ENCODE assay signal across 28 cellular contexts in genomic region chr15:57948554-57949289, GRCh38.
"Had no signal": no experiment of that assay in that cellular context is flagged by ENCODE, and none has a peak within 500 bp of the region (broad histone marks: within the 10 kb centered on the region; RNA-seq: fewer than 3 reads in every experiment).

No MANE protein-coding gene starts in this region.

- H3K27ac ChIP-seq: body of pancreas, foreskin keratinocyte, gastrocnemius medialis, VCaP had no signal

- DNase-seq: activated CD4-positive, alpha-beta T cell treated with anti-CD3 and anti-CD28 coated beads for 1 hour; activated CD4-positive, alpha-beta T cell treated with anti-CD3 and anti-CD28 coated beads for 48 hours; activated CD4-positive, alpha-beta T cell treated with anti-CD3 and anti-CD28 coated beads, Interleukin-2, amount 50 U/mL, for 1 hour; activated CD4-positive, alpha-beta T cell treated with anti-CD3 and anti-CD28 coated beads, Interleukin-2, amount 50 U/mL, for 48 hours; activated CD8-positive, alpha-beta memory T cell treated with anti-CD3 and anti-CD28 coated beads for 24 hours; activated CD8-positive, alpha-beta T cell treated with anti-CD3 and anti-CD28 coated beads for 36 hours; activated effector memory CD4-positive, alpha-beta T cell treated with Interleukin-2 at 50 U/mL for 16 hours; activated gamma-delta T cell treated with Interleukin-2 at 50 U/mL for 16 hours; activated naive CD4-positive, alpha-beta T cell treated with anti-CD3 and anti-CD28 coated beads, Interleukin-2, amount 50 U/mL, for 16 hours; activated naive CD4-positive, alpha-beta T cell treated with Interleukin-2 at 50 U/mL for 16 hours; activated T-cell treated with anti-CD3 and anti-CD28 coated beads, Interleukin-2, amount 50 U/mL, for 4 hours; amygdala; body of pancreas; caudate nucleus; cortex of kidney; effector CD4-positive, alpha-beta T cell; effector memory CD8-positive, alpha-beta T cell; foreskin keratinocyte; glutamatergic neuron; hypothalamus; T-helper 2 cell had no signal

- H3K4me3 ChIP-seq: body of pancreas, gastrocnemius medialis, heart left ventricle had no signal

- H3K36me3 ChIP-seq: gastrocnemius medialis, heart left ventricle had no signal

- H3K9me3 ChIP-seq: body of pancreas, gastrocnemius medialis, heart left ventricle had no signal

- H3K27me3 ChIP-seq: body of pancreas, gastrocnemius medialis, heart left ventricle had no signal

- FAIRE-seq: colon, endometrium had no signal

- ATAC-seq: activated CD8-positive, alpha-beta T cell treated with anti-CD3 and anti-CD28 coated beads for 36 hours; activated T-cell treated with anti-CD3 and anti-CD28 coated beads, Interleukin-2, amount 50 U/mL, for 4 hours; activated T-helper 17 cell treated with anti-CD3 and anti-CD28 coated beads, Interleukin-2, amount 50 U/mL, for 72 hours; body of pancreas; effector memory CD8-positive, alpha-beta T cell; esophagus mucosa; foreskin keratinocyte; gastrocnemius medialis had no signal

- H3K4me1 ChIP-seq: body of pancreas, foreskin keratinocyte, gastrocnemius medialis had no signal
